ENCODE assay signal across 27 cellular contexts in genomic region chr4:40422309-40422708, GRCh38.
DNase-seq lines count a peak whose midpoint lies in the region; ATAC-seq, FAIRE-seq and TF ChIP-seq lines count a peak whose summit lies in the region.
"Had no signal": no experiment of that assay in that cellular context is flagged by ENCODE, and none has a peak within 500 bp of the region (broad histone marks: within the 10 kb centered on the region; RNA-seq: fewer than 3 reads in every experiment).

No MANE protein-coding gene starts in this region.

- peak overlapping the region; percentile 69 for H3K27ac Mint-ChIP-seq in progenitor cell of endocrine pancreas
- H3K27ac Mint-ChIP-seq: activated CD8-positive, alpha-beta T cell treated with anti-CD3 and anti-CD28 coated beads, Interleukin-2, amount 10 ng/mL, durations not matched to agents 7 days and 5 days; activated naive CD4-positive, alpha-beta T cell treated with anti-CD3 and anti-CD28 coated beads, Interleukin-2, amount 50 U/mL, for 24 hours; CD4-positive, alpha-beta T cell; H9; stimulated activated naive B cell treated with anti-CD40 and anti-IgM and Interleukin-4, amounts not matched to agents 10 μg/mL and 1 μg/mL and 100 μg/mL, for 72 hours had no signal

- DNase-seq in GM18507 (ENCODE audit: extremely low spot score, insufficient read length, low read depth) (no peak), progenitor cell of endocrine pancreas (ENCODE audit: low spot score, unreplicated experiment) (no peak), NCI-H1930 (lab: John Stamatoyannopoulos, UW) (no peak), BE2C (no peak)
- DNase-seq in activated CD8-positive, alpha-beta memory T cell treated with anti-CD3 and anti-CD28 coated beads, Interleukin-2, amount 50 U/mL, for 4 hours, result no peak
- DNase-seq: activated CD4-positive, alpha-beta T cell treated with anti-CD3 and anti-CD28 coated beads for 4 hours; activated CD8-positive, alpha-beta T cell treated with anti-CD3 and anti-CD28 coated beads, Interleukin-2, amount 10 ng/mL, durations not matched to agents 7 days and 5 days; AML-193; amniotic stem cell; CD4-positive, alpha-beta T cell; H9; hippocampal formation; KBM-7; left cardiac atrium; NCI-H1092 treated with DMSO at 0.1 percent for 48 hours; NCI-H187 treated with DMSO at 0.1 percent for 48 hours; NCI-H2171 treated with DMSO at 0.1 percent for 48 hours; NCI-H510A; OCI-M1; ovary; stimulated activated naive B cell treated with anti-CD40 and anti-IgM and Interleukin-4, amounts not matched to agents 10 μg/mL and 1 μg/mL and 100 μg/mL, for 72 hours; T-helper 9 cell had no signal

- TF ChIP-seq CTCF in progenitor cell of endocrine pancreas (IDR thresholded peaks at IDR 0.05; ENCODE audit: unreplicated experiment), result no peak
- TF ChIP-seq CTCF in BE2C (IDR thresholded peaks at IDR 0.05; ENCODE audit: low read depth, low read length), result no peak

- peaks cover 58% of the 10 kb centered on the region for H3K36me3 Mint-ChIP-seq in progenitor cell of endocrine pancreas (ENCODE audit: insufficient read depth)

- no peak overlapping the region for H3K4me3 Mint-ChIP-seq in progenitor cell of endocrine pancreas (ENCODE audit: low read depth)
- H3K4me3 Mint-ChIP-seq: activated CD8-positive, alpha-beta T cell treated with anti-CD3 and anti-CD28 coated beads, Interleukin-2, amount 10 ng/mL, durations not matched to agents 7 days and 5 days; activated naive CD4-positive, alpha-beta T cell treated with anti-CD3 and anti-CD28 coated beads, Interleukin-2, amount 50 U/mL, for 24 hours; CD4-positive, alpha-beta T cell; H9; stimulated activated naive B cell treated with anti-CD40 and anti-IgM and Interleukin-4, amounts not matched to agents 10 μg/mL and 1 μg/mL and 100 μg/mL, for 72 hours had no signal

- H3K4me3 ChIP-seq in BE2C (ENCODE audit: low read depth, low read length), result no peak overlapping the region
- H3K4me3 ChIP-seq: gastroesophageal sphincter, ovary, SJSA1 had no signal

- peaks cover 19% of the 10 kb centered on the region for H3K9me3 Mint-ChIP-seq in progenitor cell of endocrine pancreas (ENCODE audit: low read depth)
- H3K9me3 Mint-ChIP-seq: CD4-positive, alpha-beta T cell had no signal

- H3K9me3 ChIP-seq in BE2C, result no peaks in the 10 kb centered on the region
- H3K9me3 ChIP-seq: gastroesophageal sphincter, ovary, SJSA1 had no signal

- H3K27me3 ChIP-seq in BE2C, result no peaks in the 10 kb centered on the region
- H3K27me3 ChIP-seq: gastroesophageal sphincter, ovary, SJSA1 had no signal

- no peaks in the 10 kb centered on the region for H3K27me3 Mint-ChIP-seq in progenitor cell of endocrine pancreas
- H3K27me3 Mint-ChIP-seq: activated naive CD4-positive, alpha-beta T cell treated with anti-CD3 and anti-CD28 coated beads, Interleukin-2, amount 50 U/mL, for 24 hours; CD4-positive, alpha-beta T cell; stimulated activated naive B cell treated with anti-CD40 and anti-IgM and Interleukin-4, amounts not matched to agents 10 μg/mL and 1 μg/mL and 100 μg/mL, for 72 hours had no signal

- peak; percentile 53 for ATAC-seq in GM21576 (IDR thresholded peaks at IDR 0.05; ENCODE audit: unreplicated experiment)
- peak; percentile 50 for ATAC-seq in HG03442 (IDR thresholded peaks at IDR 0.05; ENCODE audit: unreplicated experiment)
- ATAC-seq: activated CD8-positive, alpha-beta T cell treated with anti-CD3 and anti-CD28 coated beads, Interleukin-2, amount 10 ng/mL, durations not matched to agents 7 days and 5 days; gastroesophageal sphincter; left cardiac atrium; stimulated activated naive B cell treated with anti-CD40 and anti-IgM and Interleukin-4, amounts not matched to agents 10 μg/mL and 1 μg/mL and 100 μg/mL, for 72 hours had no signal

- FAIRE-seq in GM18507 (lab: Jason Lieb, UNC), result peak; percentile 73

- no peaks in the 10 kb centered on the region for H3K4me1 ChIP-seq in BE2C
- H3K4me1 ChIP-seq: gastroesophageal sphincter, SJSA1 had no signal

- H3K36me3 ChIP-seq in BE2C, result no peaks in the 10 kb centered on the region
- H3K36me3 ChIP-seq: gastroesophageal sphincter, ovary, SJSA1 had no signal

- peaks cover 18% of the 10 kb centered on the region for H3K4me1 Mint-ChIP-seq in progenitor cell of endocrine pancreas (ENCODE audit: low read depth)
